In the genomic region with DNA sequence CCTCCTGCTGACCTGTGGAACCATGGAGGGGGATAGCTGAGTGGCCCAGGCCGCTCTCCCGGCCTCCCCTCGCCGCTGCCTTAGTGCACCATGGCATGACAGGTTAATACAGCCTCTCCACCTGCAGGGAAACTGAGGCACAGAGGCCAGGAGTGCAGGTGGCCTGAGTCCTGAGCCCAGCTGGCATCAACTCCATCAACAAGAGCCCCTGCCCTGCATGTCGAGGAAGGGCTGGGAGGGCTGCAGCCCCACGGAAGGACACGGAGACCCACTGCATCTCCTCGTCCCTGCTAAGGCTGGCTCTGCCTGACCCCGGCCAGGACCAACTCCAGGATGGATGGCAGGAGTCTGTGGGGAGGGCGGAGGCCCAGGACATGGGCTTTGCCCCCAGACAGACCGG, we compare ENCODE assay signal across 8 cellular contexts.
"Had no signal": no experiment of that assay in that cellular context is flagged by ENCODE, and none has a peak within 500 bp of the region (broad histone marks: within the 10 kb centered on the region; RNA-seq: fewer than 3 reads in every experiment).

No MANE protein-coding gene starts in this region.

- FAIRE-seq: G401.6, GM12878, GM12891, GM12892, GM18507, GM19239 had no signal

- ATAC-seq: GM12878 had no signal

- H3K4me3 ChIP-seq: GM12878 had no signal

- DNase-seq: GDM1, GF-D8 had no signal
